Comparison of ENCODE assay signal across 1 cellular context in genomic region chr15:80931721-80932609, GRCh38.
TF ChIP-seq lines count a peak whose summit lies in the region.

No MANE protein-coding gene starts in this region.

TF ChIP-seq in HepG2, 621 proteins besides CTCF, POLR2A, EP300 and RAD21:
- no peak for TF ChIP-seq ZKSCAN8 (CRISPR knock-in tag; IDR thresholded peaks at IDR 0.05; ENCODE audit: borderline replicate concordance)
TF ChIP-seq in HepG2: peak in this region for 0.
